In genomic region chr2:220185766-220186165, GRCh38 we compare ENCODE assay signal across 28 cellular contexts.
"Had no signal": no experiment of that assay in that cellular context is flagged by ENCODE, and none has a peak within 500 bp of the region (broad histone marks: within the 10 kb centered on the region; RNA-seq: fewer than 3 reads in every experiment).

No MANE protein-coding gene starts in this region.

- ATAC-seq: activated T-cell treated with anti-CD3 and anti-CD28 coated beads, Interleukin-2, amount 50 U/mL, for 4 hours; left lobe of liver; lower lobe of right lung; sciatic nerve; stimulated activated effector memory CD8-positive, alpha-beta T cell treated with anti-CD3 and anti-CD28 coated beads, Interleukin-12 subunit alpha, Interleukin-12 subunit beta, amount 100 ng/mL, for 72 hours; stimulated activated naive CD8-positive, alpha-beta T cell treated with anti-CD3 and anti-CD28 coated beads, Interleukin-15, amount 100 ng/mL, for 72 hours; T-helper 17 cell had no signal

- H3K36me3 ChIP-seq: breast epithelium, lower lobe of right lung, suprapubic skin, tibial nerve had no signal

- H3K4me1 ChIP-seq: breast epithelium, lower lobe of right lung, parathyroid adenoma, tibial nerve had no signal

- H3K27me3 Mint-ChIP-seq: central memory CD8-positive, alpha-beta T cell; stimulated activated naive CD8-positive, alpha-beta T cell treated with anti-CD3 and anti-CD28 coated beads, Interleukin-15, amount 100 ng/mL, for 72 hours; T-helper 17 cell had no signal

- H3K27me3 ChIP-seq: breast epithelium, suprapubic skin, tibial nerve had no signal

- H2AFZ ChIP-seq: parathyroid adenoma had no signal

- DNase-seq: activated CD4-positive, alpha-beta T cell treated with anti-CD3 and anti-CD28 coated beads for 4 hours; activated CD4-positive, alpha-beta T cell treated with anti-CD3 and anti-CD28 coated beads, Interleukin-2, amount 50 U/mL, for 48 hours; activated CD4-positive, CD25-positive, alpha-beta regulatory T cell; activated CD8-positive, alpha-beta memory T cell treated with anti-CD3 and anti-CD28 coated beads, Interleukin-2, amount 50 U/mL, for 48 hours; activated naive CD4-positive, alpha-beta T cell; activated naive CD8-positive, alpha-beta T cell treated with anti-CD3 and anti-CD28 coated beads for 36 hours; activated T-cell treated with anti-CD3 and anti-CD28 coated beads, Interleukin-2, amount 50 U/mL, for 4 hours; amniotic stem cell; kidney; lower lobe of right lung; mesendoderm; naive B cell; nucleus accumbens; small intestine; stimulated activated CD4-positive, alpha-beta T cell treated with anti-CD3 and anti-CD28 coated beads, Interleukin-2, amount 100 ng/mL, for 24 hours; stimulated activated naive CD8-positive, alpha-beta T cell treated with anti-CD3 and anti-CD28 coated beads, Interleukin-15, amount 100 ng/mL, for 72 hours; T-helper 17 cell had no signal

- H3K9me3 Mint-ChIP-seq: activated T-helper 2 cell treated with anti-CD3 and anti-CD28 coated beads, Interferon-gamma antibody, Interleukin-2, Interleukin-4, amounts not matched to agents 10 μg/mL and 5 μg/mL and 100 μg/mL, durations not matched to agents 14 hours and 24 hours and 36 hours; stimulated activated naive CD8-positive, alpha-beta T cell treated with anti-CD3 and anti-CD28 coated beads, Interleukin-15, amount 100 ng/mL, for 72 hours had no signal

- H3K27ac ChIP-seq: breast epithelium, coronary artery, epithelial cell of prostate, lower lobe of right lung, parathyroid adenoma, suprapubic skin, tibial nerve had no signal

- H3K4me3 Mint-ChIP-seq: activated naive CD8-positive, alpha-beta T cell treated with anti-CD3 and anti-CD28 coated beads for 36 hours; activated T-cell treated with anti-CD3 and anti-CD28 coated beads, Interleukin-2, amount 50 U/mL, for 4 hours; central memory CD8-positive, alpha-beta T cell; naive B cell; stimulated activated effector memory CD8-positive, alpha-beta T cell treated with anti-CD3 and anti-CD28 coated beads, Interleukin-12 subunit alpha, Interleukin-12 subunit beta, amount 100 ng/mL, for 72 hours; stimulated activated naive CD8-positive, alpha-beta T cell treated with anti-CD3 and anti-CD28 coated beads, Interleukin-15, amount 100 ng/mL, for 72 hours; T-helper 17 cell had no signal

- H3K79me2 ChIP-seq: parathyroid adenoma had no signal

- H3K4me1 Mint-ChIP-seq: activated naive CD8-positive, alpha-beta T cell treated with anti-CD3 and anti-CD28 coated beads for 36 hours; central memory CD8-positive, alpha-beta T cell; naive B cell; stimulated activated effector memory CD8-positive, alpha-beta T cell treated with anti-CD3 and anti-CD28 coated beads, Interleukin-12 subunit alpha, Interleukin-12 subunit beta, amount 100 ng/mL, for 72 hours; stimulated activated naive CD8-positive, alpha-beta T cell treated with anti-CD3 and anti-CD28 coated beads, Interleukin-15, amount 100 ng/mL, for 72 hours; T-helper 17 cell had no signal

- H3K9me3 ChIP-seq: breast epithelium, lower lobe of right lung, suprapubic skin, tibial nerve had no signal

- H3K27ac Mint-ChIP-seq: activated naive CD8-positive, alpha-beta T cell treated with anti-CD3 and anti-CD28 coated beads for 36 hours; activated T-helper 2 cell treated with anti-CD3 and anti-CD28 coated beads, Interferon-gamma antibody, Interleukin-2, Interleukin-4, amounts not matched to agents 10 μg/mL and 5 μg/mL and 100 μg/mL, durations not matched to agents 14 hours and 24 hours and 36 hours; naive B cell; stimulated activated effector memory CD8-positive, alpha-beta T cell treated with anti-CD3 and anti-CD28 coated beads, Interleukin-12 subunit alpha, Interleukin-12 subunit beta, amount 100 ng/mL, for 72 hours; stimulated activated naive CD8-positive, alpha-beta T cell treated with anti-CD3 and anti-CD28 coated beads, Interleukin-15, amount 100 ng/mL, for 72 hours; T-helper 17 cell had no signal

- H3K4me3 ChIP-seq: breast epithelium, coronary artery, lower lobe of right lung, suprapubic skin, tibial nerve had no signal

- H3K36me3 Mint-ChIP-seq: activated naive CD8-positive, alpha-beta T cell treated with anti-CD3 and anti-CD28 coated beads for 36 hours; naive B cell; stimulated activated effector memory CD8-positive, alpha-beta T cell treated with anti-CD3 and anti-CD28 coated beads, Interleukin-12 subunit alpha, Interleukin-12 subunit beta, amount 100 ng/mL, for 72 hours had no signal

- H3K9ac ChIP-seq: parathyroid adenoma had no signal
